In genomic region chr16:77406680-77407079, GRCh38 we compare ENCODE assay signal across 2 cellular contexts.
TF ChIP-seq lines count a peak whose summit lies in the region.

No MANE protein-coding gene starts in this region.

TF ChIP-seq in GM23338, 12 proteins besides CTCF, POLR2A, EP300 and RAD21:
- TF ChIP-seq POLR2AphosphoS5 (IDR thresholded peaks at IDR 0.05; ENCODE audit: low read depth) (no peak), JUNB (IDR thresholded peaks at IDR 0.05; ENCODE audit: unreplicated experiment) (no peak), NANOG (IDR thresholded peaks at IDR 0.05; ENCODE audit: borderline replicate concordance) (no peak), EZH2phosphoT487 (IDR thresholded peaks at IDR 0.05; ENCODE audit: unreplicated experiment) (no peak), CREB1 (CRISPR knock-in tag; IDR thresholded peaks at IDR 0.05; ENCODE audit: low read depth) (no peak), ZNF462 (CRISPR knock-in tag; IDR thresholded peaks at IDR 0.05) (no peak), ETS1 (IDR thresholded peaks at IDR 0.05) (no peak), ZNF114 (CRISPR knock-in tag; IDR thresholded peaks at IDR 0.05) (no peak), ZNF331 (CRISPR knock-in tag; IDR thresholded peaks at IDR 0.05; ENCODE audit: low read depth) (no peak), REST (IDR thresholded peaks at IDR 0.05; ENCODE audit: unreplicated experiment) (no peak), STAT1 (IDR thresholded peaks at IDR 0.05; ENCODE audit: unreplicated experiment) (no peak), EZH2 (IDR thresholded peaks at IDR 0.05; ENCODE audit: low read depth, unreplicated experiment) (no peak)

TF ChIP-seq in endothelial cell of umbilical vein, 7 proteins besides CTCF, POLR2A, EP300 and RAD21:
- TF ChIP-seq GATA2 (IDR thresholded peaks at IDR 0.05; ENCODE audit: insufficient read depth, insufficient read length, low read depth, low read length) (no peak), FOS (IDR thresholded peaks at IDR 0.05; ENCODE audit: borderline replicate concordance, insufficient read depth, low read length) (no peak), MYC (IDR thresholded peaks at IDR 0.05; ENCODE audit: low read depth, low read length) (no peak), MAX (IDR thresholded peaks at IDR 0.05; ENCODE audit: insufficient read depth, insufficient read length) (no peak), EZH2 (IDR thresholded peaks at IDR 0.05; ENCODE audit: borderline replicate concordance, low read depth, low read length, severe bottlenecking) (no peak), POLR2AphosphoS5 (IDR thresholded peaks at IDR 0.05; ENCODE audit: insufficient read depth, low read depth, low read length) (no peak), JUN (IDR thresholded peaks at IDR 0.05; ENCODE audit: borderline replicate concordance, insufficient read depth, insufficient read length, low read depth) (no peak)
